Comparison of ENCODE assay signal across 1 cellular context in genomic region chr2:98727758-98728718, GRCh38.
TF ChIP-seq lines count a peak whose summit lies in the region.

No MANE protein-coding gene starts in this region.

TF ChIP-seq in liver, 16 proteins besides CTCF, POLR2A, EP300 and RAD21:
- TF ChIP-seq RXRA (IDR thresholded peaks at IDR 0.05) (peak in 1 of 2 donors; percentile 14), HNF4A (conservative IDR thresholded peaks at IDR 0.05) (no peak), ATF3 (IDR thresholded peaks at IDR 0.05) (no peak), JUND (IDR thresholded peaks at IDR 0.05) (no peak), YY1 (IDR thresholded peaks at IDR 0.05) (no peak), NR2F2 (IDR thresholded peaks at IDR 0.05) (no peak), SP1 (IDR thresholded peaks at IDR 0.05) (peak; percentile 10)
